1 cellular context compared by ENCODE assay signal in genomic region chr6:52420668-52421358, GRCh38.
TF ChIP-seq lines count a peak whose summit lies in the region.

No MANE protein-coding gene starts in this region.

TF ChIP-seq in HEK293, 187 proteins besides CTCF, POLR2A, EP300 and RAD21 (continued from another document and continues in another):
- TF ChIP-seq REPIN1 (tag by site-specific recombination; IDR thresholded peaks at IDR 0.05; ENCODE audit: low read depth) (peak; percentile 23; the same call in 1 of the 2 replicates), TCF7L2 (IDR thresholded peaks at IDR 0.05; ENCODE audit: borderline replicate concordance, low read depth, low read length) (no peak), ZFP69B (tag by site-specific recombination; IDR thresholded peaks at IDR 0.05) (peak; percentile 35; the same call in 1 of the 2 replicates), ZSCAN4 (tag by site-specific recombination; IDR thresholded peaks at IDR 0.05) (no peak), ZNF274 (IDR thresholded peaks at IDR 0.05; ENCODE audit: low read length) (no peak), ZNF274 (tag by site-specific recombination; IDR thresholded peaks at IDR 0.05; ENCODE audit: borderline replicate concordance) (no peak), ZFHX2 (tag by site-specific recombination; conservative IDR thresholded peaks at IDR 0.05) (peak; percentile 39), PRDM1 (tag by site-specific recombination; IDR thresholded peaks at IDR 0.05) (peak; percentile 84), ZNF704 (tag by site-specific recombination; IDR thresholded peaks at IDR 0.05) (no peak), BCL6B (tag by site-specific recombination; IDR thresholded peaks at IDR 0.05) (no peak), ZNF610 (tag by site-specific recombination; IDR thresholded peaks at IDR 0.05; ENCODE audit: borderline replicate concordance) (peak; percentile 17; the same call in 1 of the 2 replicates), ZNF513 (tag by site-specific recombination; IDR thresholded peaks at IDR 0.05) (no peak), ZNF211 (tag by site-specific recombination; IDR thresholded peaks at IDR 0.05; ENCODE audit: low read depth) (no peak), KLF9 (tag by site-specific recombination; IDR thresholded peaks at IDR 0.05; ENCODE audit: low read depth) (peak; percentile 37), ZNF223 (tag by site-specific recombination; IDR thresholded peaks at IDR 0.05) (no peak), ZBTB8A (tag by site-specific recombination; IDR thresholded peaks at IDR 0.05) (0 out of 2 replicates have a peak, but pooled peaks have one; percentile 42), GLI4 (tag by site-specific recombination; IDR thresholded peaks at IDR 0.05) (peak; percentile 46; the same call in 1 of the 2 replicates), SALL2 (tag by site-specific recombination; IDR thresholded peaks at IDR 0.05; ENCODE audit: borderline replicate concordance) (no peak), ZNF112 (tag by site-specific recombination; IDR thresholded peaks at IDR 0.05) (no peak), ZNF449 (tag by site-specific recombination; IDR thresholded peaks at IDR 0.05) (no peak), ZNF837 (tag by site-specific recombination; IDR thresholded peaks at IDR 0.05) (no peak), WT1 (tag by site-specific recombination; IDR thresholded peaks at IDR 0.05) (no peak), ZFP41 (tag by site-specific recombination; IDR thresholded peaks at IDR 0.05; ENCODE audit: borderline replicate concordance) (no peak), ZNF529 (tag by site-specific recombination; IDR thresholded peaks at IDR 0.05; ENCODE audit: insufficient replicate concordance) (no peak), ZNF670 (tag by site-specific recombination; IDR thresholded peaks at IDR 0.05; ENCODE audit: low read depth) (no peak), ZNF398 (tag by site-specific recombination; IDR thresholded peaks at IDR 0.05) (peak; percentile 87), ZEB2 (tag by site-specific recombination; IDR thresholded peaks at IDR 0.05) (peak; percentile 79), ZNF426 (tag by site-specific recombination; IDR thresholded peaks at IDR 0.05) (no peak), ZNF174 (tag by site-specific recombination; IDR thresholded peaks at IDR 0.05) (no peak), ZNF701 (tag by site-specific recombination; IDR thresholded peaks at IDR 0.05) (no peak), ZNF18 (tag by site-specific recombination; IDR thresholded peaks at IDR 0.05) (no peak), ZNF677 (tag by site-specific recombination; IDR thresholded peaks at IDR 0.05) (no peak), MZF1 (tag by site-specific recombination; IDR thresholded peaks at IDR 0.05; ENCODE audit: borderline replicate concordance) (no peak), KLF10 (tag by site-specific recombination; IDR thresholded peaks at IDR 0.05) (no peak), YY2 (tag by site-specific recombination; IDR thresholded peaks at IDR 0.05) (no peak; the same call in 1 of the 2 replicates), ZBTB6 (tag by site-specific recombination; IDR thresholded peaks at IDR 0.05) (no peak), ZNF791 (tag by site-specific recombination; IDR thresholded peaks at IDR 0.05) (no peak), ZNF146 (tag by site-specific recombination; IDR thresholded peaks at IDR 0.05) (no peak), ZNF623 (tag by site-specific recombination; IDR thresholded peaks at IDR 0.05) (no peak)
- TF ChIP-seq, protein P1, sequence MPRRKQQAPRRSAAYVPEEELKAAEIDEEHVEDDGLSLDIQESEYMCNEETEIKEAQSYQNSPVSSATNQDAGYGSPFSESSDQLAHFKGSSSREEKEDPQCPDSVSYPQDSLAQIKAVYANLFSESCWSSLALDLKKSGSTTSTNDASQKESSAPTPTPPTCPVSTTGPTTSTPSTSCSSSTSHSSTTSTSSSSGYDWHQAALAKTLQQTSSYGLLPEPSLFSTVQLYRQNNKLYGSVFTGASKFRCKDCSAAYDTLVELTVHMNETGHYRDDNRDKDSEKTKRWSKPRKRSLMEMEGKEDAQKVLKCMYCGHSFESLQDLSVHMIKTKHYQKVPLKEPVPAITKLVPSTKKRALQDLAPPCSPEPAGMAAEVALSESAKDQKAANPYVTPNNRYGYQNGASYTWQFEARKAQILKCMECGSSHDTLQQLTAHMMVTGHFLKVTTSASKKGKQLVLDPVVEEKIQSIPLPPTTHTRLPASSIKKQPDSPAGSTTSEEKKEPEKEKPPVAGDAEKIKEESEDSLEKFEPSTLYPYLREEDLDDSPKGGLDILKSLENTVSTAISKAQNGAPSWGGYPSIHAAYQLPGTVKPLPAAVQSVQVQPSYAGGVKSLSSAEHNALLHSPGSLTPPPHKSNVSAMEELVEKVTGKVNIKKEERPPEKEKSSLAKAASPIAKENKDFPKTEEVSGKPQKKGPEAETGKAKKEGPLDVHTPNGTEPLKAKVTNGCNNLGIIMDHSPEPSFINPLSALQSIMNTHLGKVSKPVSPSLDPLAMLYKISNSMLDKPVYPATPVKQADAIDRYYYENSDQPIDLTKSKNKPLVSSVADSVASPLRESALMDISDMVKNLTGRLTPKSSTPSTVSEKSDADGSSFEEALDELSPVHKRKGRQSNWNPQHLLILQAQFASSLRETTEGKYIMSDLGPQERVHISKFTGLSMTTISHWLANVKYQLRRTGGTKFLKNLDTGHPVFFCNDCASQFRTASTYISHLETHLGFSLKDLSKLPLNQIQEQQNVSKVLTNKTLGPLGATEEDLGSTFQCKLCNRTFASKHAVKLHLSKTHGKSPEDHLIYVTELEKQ (tag by site-specific recombination; IDR thresholded peaks at IDR 0.05; ENCODE audit: borderline replicate concordance) = no peak; the same call in 1 of the 2 replicates
- TF ChIP-seq, protein P2, sequence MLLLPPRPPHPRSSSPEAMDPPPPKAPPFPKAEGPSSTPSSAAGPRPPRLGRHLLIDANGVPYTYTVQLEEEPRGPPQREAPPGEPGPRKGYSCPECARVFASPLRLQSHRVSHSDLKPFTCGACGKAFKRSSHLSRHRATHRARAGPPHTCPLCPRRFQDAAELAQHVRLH (tag by site-specific recombination; IDR thresholded peaks at IDR 0.05) = peak; percentile 64
- TF ChIP-seq, protein P3, sequence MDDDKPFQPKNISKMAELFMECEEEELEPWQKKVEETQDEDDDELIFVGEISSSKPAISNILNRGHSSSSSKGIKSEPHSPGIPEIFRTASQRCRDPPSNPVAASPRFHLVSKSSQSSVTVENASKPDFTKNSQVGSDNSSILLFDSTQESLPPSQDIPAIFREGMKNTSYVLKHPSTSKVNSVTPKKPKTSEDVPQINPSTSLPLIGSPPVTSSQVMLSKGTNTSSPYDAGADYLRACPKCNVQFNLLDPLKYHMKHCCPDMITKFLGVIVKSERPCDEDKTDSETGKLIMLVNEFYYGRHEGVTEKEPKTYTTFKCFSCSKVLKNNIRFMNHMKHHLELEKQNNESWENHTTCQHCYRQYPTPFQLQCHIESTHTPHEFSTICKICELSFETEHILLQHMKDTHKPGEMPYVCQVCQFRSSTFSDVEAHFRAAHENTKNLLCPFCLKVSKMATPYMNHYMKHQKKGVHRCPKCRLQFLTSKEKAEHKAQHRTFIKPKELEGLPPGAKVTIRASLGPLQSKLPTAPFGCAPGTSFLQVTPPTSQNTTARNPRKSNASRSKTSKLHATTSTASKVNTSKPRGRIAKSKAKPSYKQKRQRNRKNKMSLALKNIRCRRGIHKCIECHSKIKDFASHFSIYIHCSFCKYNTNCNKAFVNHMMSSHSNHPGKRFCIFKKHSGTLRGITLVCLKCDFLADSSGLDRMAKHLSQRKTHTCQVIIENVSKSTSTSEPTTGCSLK (tag by site-specific recombination; IDR thresholded peaks at IDR 0.05) = no peak
